In the genomic region with DNA sequence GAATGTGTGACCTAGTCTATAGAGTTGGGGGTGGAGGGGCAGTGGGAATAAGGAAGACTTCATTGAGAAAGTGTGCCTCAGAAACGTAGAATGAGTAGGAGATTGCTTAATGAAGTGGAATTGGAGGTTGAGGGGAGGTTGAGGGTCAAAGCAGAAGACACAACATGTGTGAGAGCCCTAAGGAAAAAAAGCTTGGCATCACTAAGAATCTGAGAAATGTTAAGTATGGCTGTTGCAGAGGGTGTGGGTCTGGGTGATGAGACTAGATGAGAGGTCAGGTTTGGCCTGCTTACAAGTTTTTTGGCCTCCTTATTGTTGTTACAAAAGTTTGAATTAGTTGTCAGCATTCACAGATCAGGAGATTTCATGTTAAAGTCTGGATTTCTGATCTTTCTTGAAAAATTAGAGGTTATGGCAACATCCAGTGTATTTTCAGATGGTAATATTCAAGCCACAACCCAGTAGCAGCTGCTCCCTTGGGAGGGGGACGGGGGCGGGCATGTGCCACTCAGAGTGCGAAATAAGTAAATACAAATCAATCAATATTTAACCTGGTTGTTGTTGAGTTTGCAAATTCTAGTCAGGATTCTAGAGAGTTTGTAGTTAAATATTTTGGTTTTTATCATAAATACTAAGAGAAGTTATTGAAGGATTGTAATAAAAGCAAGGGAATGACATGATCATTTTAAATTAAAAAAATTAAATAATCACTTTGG, we compare ENCODE assay signal across 10 cellular contexts. TPM values are rescaled to one million over a fixed set of nuclear protein-coding genes. Genes with fewer than 3 reads are reported as not detected.
DNase-seq lines count a peak whose midpoint lies in the region; ATAC-seq and TF ChIP-seq lines count a peak whose summit lies in the region.
"Had no signal": no experiment of that assay in that cellular context is flagged by ENCODE, and none has a peak within 500 bp of the region (broad histone marks: within the 10 kb centered on the region; RNA-seq: fewer than 3 reads in every experiment).

No MANE protein-coding gene starts in this region.

- DNase-seq in MCF 10A (ENCODE audit: unreplicated experiment) (peak; percentile 28), breast epithelium (ENCODE audit: low spot score in 2 of 2) (no peak), T-helper 17 cell (no peak), glomerular visceral epithelial cell (ENCODE audit: extremely low spot score) (peak; percentile 24), D341Med (ENCODE audit: low spot score) (no peak), kidney glomerular epithelial cell (lab: John Stamatoyannopoulos, UW) (no peak), left cardiac atrium (no peak)
- DNase-seq in stimulated activated naive CD8-positive, alpha-beta T cell treated with anti-CD3 and anti-CD28 coated beads, Interleukin-15, amount 100 ng/mL, for 72 hours, result no peak
- DNase-seq: COR-L47, NCI-H187 had no signal

- H3K4me1 Mint-ChIP-seq in MCF 10A (ENCODE audit: insufficient read depth, unreplicated experiment), result peaks cover 14% of the 10 kb centered on the region
- peaks cover 49% of the 10 kb centered on the region for H3K4me1 Mint-ChIP-seq in T-helper 17 cell
- H3K4me1 Mint-ChIP-seq in stimulated activated naive CD8-positive, alpha-beta T cell treated with anti-CD3 and anti-CD28 coated beads, Interleukin-15, amount 100 ng/mL, for 72 hours, result peaks cover 50% of the 10 kb centered on the region

- no peak overlapping the region for H3K27ac ChIP-seq in breast epithelium

- no peaks in the 10 kb centered on the region for H3K27me3 ChIP-seq in breast epithelium

- no peaks in the 10 kb centered on the region for H3K36me3 ChIP-seq in breast epithelium

- POLR2A ChIA-PET in MCF 10A (lab: Yijun Ruan, JAX), result no interaction called here

- no peaks in the 10 kb centered on the region for H3K4me1 ChIP-seq in breast epithelium

- peak overlapping the region in 1 of 3 donors; percentile 5 for H3K4me3 ChIP-seq in breast epithelium

- H3K27ac Mint-ChIP-seq in MCF 10A (ENCODE audit: low read depth, unreplicated experiment), result peak overlapping the region; percentile 52
- peak overlapping the region; percentile 65 for H3K27ac Mint-ChIP-seq in T-helper 17 cell
- H3K27ac Mint-ChIP-seq in stimulated activated naive CD8-positive, alpha-beta T cell treated with anti-CD3 and anti-CD28 coated beads, Interleukin-15, amount 100 ng/mL, for 72 hours, result no peak overlapping the region

- H3K4me3 Mint-ChIP-seq in MCF 10A (ENCODE audit: unreplicated experiment), result peak overlapping the region; percentile 36
- H3K4me3 Mint-ChIP-seq in T-helper 17 cell, result peak overlapping the region; percentile 83
- H3K4me3 Mint-ChIP-seq in stimulated activated naive CD8-positive, alpha-beta T cell treated with anti-CD3 and anti-CD28 coated beads, Interleukin-15, amount 100 ng/mL, for 72 hours, result peak overlapping the region; percentile 0 to 45

- no peak for TF ChIP-seq POLR2A in breast epithelium (IDR thresholded peaks at IDR 0.05)

- H3K27me3 Mint-ChIP-seq in MCF 10A (ENCODE audit: insufficient read depth, unreplicated experiment), result no peaks in the 10 kb centered on the region
- H3K27me3 Mint-ChIP-seq in T-helper 17 cell, result no peaks in the 10 kb centered on the region
- H3K27me3 Mint-ChIP-seq in stimulated activated naive CD8-positive, alpha-beta T cell treated with anti-CD3 and anti-CD28 coated beads, Interleukin-15, amount 100 ng/mL, for 72 hours, result no peaks in the 10 kb centered on the region

- ATAC-seq in T-helper 17 cell (no peak), left cardiac atrium (no peak)
- ATAC-seq in stimulated activated naive CD8-positive, alpha-beta T cell treated with anti-CD3 and anti-CD28 coated beads, Interleukin-15, amount 100 ng/mL, for 72 hours, result no peak

- intact Hi-C loops in MCF 10A (cut with micrococcal nuclease), result no loop called here
- intact Hi-C loops in breast epithelium (cut with DNase I; ENCODE audit: low total_unique reads), result no loop called here
- intact Hi-C loops in left cardiac atrium (cut with DNase I), result no loop called here

- CTCF ChIA-PET in MCF 10A (lab: Yijun Ruan, JAX), result no interaction called here

- TF ChIP-seq CTCF in MCF 10A (IDR thresholded peaks at IDR 0.05; ENCODE audit: unreplicated experiment), result no peak
- TF ChIP-seq CTCF in breast epithelium (IDR thresholded peaks at IDR 0.05), result no peak

- H3K36me3 Mint-ChIP-seq in MCF 10A (ENCODE audit: insufficient read depth, unreplicated experiment) (no peaks in the 10 kb centered on the region), T-helper 17 cell (ENCODE audit: low read depth) (no peaks in the 10 kb centered on the region)

- H3K9me3 Mint-ChIP-seq in MCF 10A (ENCODE audit: unreplicated experiment), result no peaks in the 10 kb centered on the region
- H3K9me3 Mint-ChIP-seq in stimulated activated naive CD8-positive, alpha-beta T cell treated with anti-CD3 and anti-CD28 coated beads, Interleukin-15, amount 100 ng/mL, for 72 hours, result no peaks in the 10 kb centered on the region

- H3K9me3 ChIP-seq in breast epithelium (no peaks in the 10 kb centered on the region), T-helper 17 cell (ENCODE audit: control insufficient read depth, low read length, poor library complexity, severe bottlenecking) (no peaks in the 10 kb centered on the region)

- BruUV-seq in MCF 10A (replicated peaks; lab: Mats Ljungman, UMichigan), result no TSS peak

RNA-seq across cellular contexts. Expression of a gene that starts 4.3 kb away (rescaled TPM):
- total RNA-seq in MCF 10A (2022) (32.0 and 33.4 TPM in 2 replicates), breast epithelium (10 to 100 TPM; 40.2 to 52.8 (median 43.3) TPM), T-helper 17 cell (10 to 100 TPM; 51.6 to 52.9 TPM), left cardiac atrium (10 to 100 TPM; 36.3 TPM)

Comparison
In these comparisons a context has a peak if more than half of its experiments do, and no peak if none do; other contexts are left out.
1. DNase-seq: peak in MCF 10A (single experiment) and glomerular visceral epithelial cell (single experiment); none in breast epithelium (0 of 2), T-helper 17 cell (0 of 3), stimulated activated naive CD8-positive, alpha-beta T cell treated with anti-CD3 and anti-CD28 coated beads, Interleukin-15, amount 100 ng/mL, for 72 hours (0 of 2), D341Med (single experiment), kidney glomerular epithelial cell (single experiment) and left cardiac atrium (single experiment).
2. H3K27ac Mint-ChIP-seq: peak in MCF 10A (single experiment) and T-helper 17 cell (single experiment); none in stimulated activated naive CD8-positive, alpha-beta T cell treated with anti-CD3 and anti-CD28 coated beads, Interleukin-15, amount 100 ng/mL, for 72 hours (0 of 2).
3. H3K4me3 Mint-ChIP-seq: peak in every context shown above with its lines; median percentile 83 in T-helper 17 cell; 36 in MCF 10A; 22 in stimulated activated naive CD8-positive, alpha-beta T cell treated with anti-CD3 and anti-CD28 coated beads, Interleukin-15, amount 100 ng/mL, for 72 hours.